Comparison of ENCODE assay signal across 35 cellular contexts in the genomic region with DNA sequence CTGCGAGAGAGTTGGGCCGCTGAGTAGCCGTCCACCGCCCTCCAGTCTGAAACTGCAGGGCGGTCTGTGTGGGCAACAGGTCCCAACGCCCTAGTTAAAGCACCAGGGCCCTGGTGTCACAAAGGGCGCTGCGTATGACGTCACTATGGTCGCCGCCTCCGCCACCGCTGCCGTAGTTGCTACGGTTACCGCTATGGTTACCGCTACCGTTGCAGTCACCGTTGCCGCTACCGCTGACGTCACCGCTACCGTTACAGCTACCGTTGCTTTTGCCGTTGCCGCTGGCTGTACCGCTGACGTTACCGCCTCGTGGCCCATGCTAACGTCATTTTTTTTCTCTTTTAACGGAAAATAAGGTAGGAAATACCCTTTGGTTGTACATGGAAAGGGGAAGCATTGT. TPM values are rescaled to one million over a fixed set of nuclear protein-coding genes. Genes with fewer than 3 reads are reported as not detected.
DNase-seq lines count a peak whose midpoint lies in the region; ATAC-seq and TF ChIP-seq lines count a peak whose summit lies in the region.
"Had no signal": no experiment of that assay in that cellular context is flagged by ENCODE, and none has a peak within 500 bp of the region (broad histone marks: within the 10 kb centered on the region; RNA-seq: fewer than 3 reads in every experiment).

A gene (minus strand): TSS at position 68 of the 400 bp plus-strand sequence. CDS start 84 bp downstream, outside the sequence.

- peak in 2 of 3 donors; percentile 65 to 79 for DNase-seq in CD4-positive, CD25-positive, alpha-beta regulatory T cell
- DNase-seq in activated gamma-delta T cell treated with anti-CD3 and anti-CD28 coated beads, Interleukin-2, amount 50 U/mL, for 16 hours (ENCODE audit: low read depth): peak; percentile 21
- peak in 5 of 9 donors; percentile 27 to 58 (median 44) for DNase-seq in naive thymus-derived CD4-positive, alpha-beta T cell
- DNase-seq in foreskin fibroblast (no peak), WTC11 (ENCODE audit: low spot score) (no peak)
- DNase-seq: activated CD4-positive, alpha-beta T cell treated with anti-CD3 and anti-CD28 coated beads for 1 hour; activated CD8-positive, alpha-beta T cell treated with anti-CD3 and anti-CD28 coated beads for 36 hours; body of pancreas; Caco-2; HCEC 1CT; islet precursor cell; KG1; MG63; midbrain; NCI-H2081 treated with DMSO at 0.1 percent for 48 hours; NCI-H345; NCI-H774; ovary; stimulated activated CD4-positive, alpha-beta T cell treated with anti-CD3 and anti-CD28 coated beads, Interleukin-1b, Interleukin-23, amount 100 ng/mL, for 48 hours had no signal

- H3K27ac ChIP-seq in CD4-positive, CD25-positive, alpha-beta regulatory T cell (ENCODE audit: insufficient read depth, low read length, poor library complexity, severe bottlenecking): no peak within 1 kb of the TSS
- H3K27ac ChIP-seq in naive thymus-derived CD4-positive, alpha-beta T cell (ENCODE audit: low read depth, low read length): no peak within 1 kb of the TSS
- H3K27ac ChIP-seq: BLaER1, body of pancreas, ovary, SJSA1, skin epidermis, upper lobe of left lung had no signal

- H3K4me1 ChIP-seq in CD4-positive, CD25-positive, alpha-beta regulatory T cell (ENCODE audit: control insufficient read depth, insufficient read depth, low read length, poor library complexity, severe bottlenecking): no peaks in the 10 kb centered on the region
- H3K4me1 ChIP-seq in naive thymus-derived CD4-positive, alpha-beta T cell (ENCODE audit: control insufficient read depth in 2 of 2, insufficient read depth in 2 of 2, low read length in 2 of 2): no peaks in the 10 kb centered on the region
- H3K4me1 ChIP-seq: BLaER1, body of pancreas, Caco-2, SJSA1, upper lobe of left lung had no signal

- POLR2A ChIA-PET in naive thymus-derived CD4-positive, alpha-beta T cell (lab: Charles Lee): no interaction called here
- POLR2A ChIA-PET in WTC11 (lab: Charles Lee): no interaction called here

- H3K27me3 Mint-ChIP-seq in CD4-positive, CD25-positive, alpha-beta regulatory T cell: peaks cover 4% of the 10 kb centered on the region
- peaks cover 4% of the 10 kb centered on the region for H3K27me3 Mint-ChIP-seq in IgD-negative memory B cell
- no peaks in the 10 kb centered on the region for H3K27me3 Mint-ChIP-seq in naive thymus-derived CD4-positive, alpha-beta T cell
- no peaks in the 10 kb centered on the region for H3K27me3 Mint-ChIP-seq in WTC11 (ENCODE audit: low read depth)
- H3K27me3 Mint-ChIP-seq: activated CD8-positive, alpha-beta T cell treated with anti-CD3 and anti-CD28 coated beads for 36 hours; activated T-helper 17 cell treated with anti-CD3 and anti-CD28 coated beads, Interleukin-2, amount 50 U/mL, for 72 hours; T-cell had no signal

- peaks cover 0 to 6% (median 0%) of the 10 kb centered on the region in 7 donors for H3K9me3 Mint-ChIP-seq in CD4-positive, CD25-positive, alpha-beta regulatory T cell
- H3K9me3 Mint-ChIP-seq in IgD-negative memory B cell (peaks cover 3 to 9% (median 5%) of the 10 kb centered on the region in 3 donors), WTC11 (peaks cover 32% of the 10 kb centered on the region)
- peaks cover 0 to 10% (median 4%) of the 10 kb centered on the region in 11 donors for H3K9me3 Mint-ChIP-seq in naive thymus-derived CD4-positive, alpha-beta T cell

- H3K9me3 ChIP-seq in CD4-positive, CD25-positive, alpha-beta regulatory T cell (ENCODE audit: control insufficient read depth in 2 of 2, low read length in 2 of 2): no peaks in the 10 kb centered on the region
- H3K9me3 ChIP-seq in naive thymus-derived CD4-positive, alpha-beta T cell (ENCODE audit: control insufficient read depth in 2 of 3, low read length in 3 of 3): no peaks in the 10 kb centered on the region
- H3K9me3 ChIP-seq: body of pancreas, Caco-2, MG63, ovary, SJSA1 had no signal

- no peak within 1 kb of the TSS for H3K4me3 ChIP-seq in CD4-positive, CD25-positive, alpha-beta regulatory T cell (ENCODE audit: low read depth, low read length)
- no peak within 1 kb of the TSS for H3K4me3 ChIP-seq in naive thymus-derived CD4-positive, alpha-beta T cell (ENCODE audit: low read length)
- no peak within 1 kb of the TSS for H3K4me3 ChIP-seq in foreskin fibroblast (ENCODE audit: low read depth in 1 of 2, low read length in 2 of 2)
- H3K4me3 ChIP-seq: BLaER1, body of pancreas, MG63, ovary, SJSA1, skin epidermis, upper lobe of left lung had no signal

- no peaks in the 10 kb centered on the region for H3K36me3 ChIP-seq in CD4-positive, CD25-positive, alpha-beta regulatory T cell (ENCODE audit: control insufficient read depth, insufficient read depth, low read length)
- H3K36me3 ChIP-seq in naive thymus-derived CD4-positive, alpha-beta T cell (ENCODE audit: control insufficient read depth in 2 of 3, insufficient read depth in 3 of 3, low read length in 3 of 3): no peaks in the 10 kb centered on the region
- H3K36me3 ChIP-seq: BLaER1, MG63, ovary, SJSA1, upper lobe of left lung had no signal

- H3K27ac Mint-ChIP-seq in CD4-positive, CD25-positive, alpha-beta regulatory T cell: peak within 1 kb of the TSS; percentile 77 to 85 (median 80)
- H3K27ac Mint-ChIP-seq in IgD-negative memory B cell: peak within 1 kb of the TSS in 2 of 3 donors; percentile 76 to 86
- H3K27ac Mint-ChIP-seq in naive thymus-derived CD4-positive, alpha-beta T cell: peak within 1 kb of the TSS in 3 of 9 donors; percentile 12 to 53 (median 51)
- no peak within 1 kb of the TSS; the same call in 1 of the 2 replicates for H3K27ac Mint-ChIP-seq in WTC11
- H3K27ac Mint-ChIP-seq: activated CD8-positive, alpha-beta T cell treated with anti-CD3 and anti-CD28 coated beads for 36 hours; activated T-helper 17 cell treated with anti-CD3 and anti-CD28 coated beads, Interleukin-2, amount 50 U/mL, for 72 hours; T-cell had no signal

- ATAC-seq in CD4-positive, CD25-positive, alpha-beta regulatory T cell (ENCODE audit: low read depth in 2 of 2): no peak
- ATAC-seq in naive thymus-derived CD4-positive, alpha-beta T cell: no peak
- no peak for ATAC-seq in WTC11
- ATAC-seq in GM18909 (IDR thresholded peaks at IDR 0.05; ENCODE audit: poor library complexity, unreplicated experiment): no peak
- ATAC-seq: activated CD8-positive, alpha-beta T cell treated with anti-CD3 and anti-CD28 coated beads for 36 hours; activated T-helper 17 cell treated with anti-CD3 and anti-CD28 coated beads, Interleukin-2, amount 50 U/mL, for 72 hours; body of pancreas had no signal

- H3K36me3 Mint-ChIP-seq in CD4-positive, CD25-positive, alpha-beta regulatory T cell: peaks cover 6% of the 10 kb centered on the region
- H3K36me3 Mint-ChIP-seq in IgD-negative memory B cell (no peaks in the 10 kb centered on the region), WTC11 (peaks cover 27% of the 10 kb centered on the region)
- peaks cover 0 to 6% (median 0%) of the 10 kb centered on the region in 5 donors for H3K36me3 Mint-ChIP-seq in naive thymus-derived CD4-positive, alpha-beta T cell
- H3K36me3 Mint-ChIP-seq: T-cell had no signal

- intact Hi-C loops in naive thymus-derived CD4-positive, alpha-beta T cell (cut with micrococcal nuclease): loop anchor here in 1 of 2 donors (5.0 kb wide), 1 partner anchor 779 kb away; no protein-coding TSS in a partner anchor

- TF ChIP-seq CTCF in foreskin fibroblast (IDR thresholded peaks at IDR 0.05; ENCODE audit: low read depth, low read length): no peak
- no peak for TF ChIP-seq CTCF in WTC11 (IDR thresholded peaks at IDR 0.05)

- H3K4me3 Mint-ChIP-seq in CD4-positive, CD25-positive, alpha-beta regulatory T cell: peak within 1 kb of the TSS in 3 of 4 donors; percentile 62 to 72 (median 63)
- H3K4me3 Mint-ChIP-seq in IgD-negative memory B cell (peak within 1 kb of the TSS; percentile 21 to 78 (median 38)), WTC11 (no peak within 1 kb of the TSS)
- H3K4me3 Mint-ChIP-seq in naive thymus-derived CD4-positive, alpha-beta T cell: peak within 1 kb of the TSS in 3 of 10 donors; percentile 40 to 60 (median 40)
- H3K4me3 Mint-ChIP-seq: activated CD8-positive, alpha-beta T cell treated with anti-CD3 and anti-CD28 coated beads for 36 hours; activated T-helper 17 cell treated with anti-CD3 and anti-CD28 coated beads, Interleukin-2, amount 50 U/mL, for 72 hours had no signal

- peaks cover 3 to 23% (median 5%) of the 10 kb centered on the region in 4 donors for H3K4me1 Mint-ChIP-seq in CD4-positive, CD25-positive, alpha-beta regulatory T cell
- peaks cover 10 to 24% (median 18%) of the 10 kb centered on the region in 3 donors for H3K4me1 Mint-ChIP-seq in IgD-negative memory B cell
- H3K4me1 Mint-ChIP-seq in naive thymus-derived CD4-positive, alpha-beta T cell: peaks cover 0 to 15% (median 10%) of the 10 kb centered on the region in 7 donors
- H3K4me1 Mint-ChIP-seq in WTC11: peaks cover 18% of the 10 kb centered on the region
- H3K4me1 Mint-ChIP-seq: activated T-helper 17 cell treated with anti-CD3 and anti-CD28 coated beads, Interleukin-2, amount 50 U/mL, for 72 hours had no signal

- CTCF ChIA-PET in naive thymus-derived CD4-positive, alpha-beta T cell (lab: Charles Lee): no interaction called here
- CTCF ChIA-PET in WTC11 (lab: Charles Lee): no interaction called here

- no peaks in the 10 kb centered on the region for H3K27me3 ChIP-seq in CD4-positive, CD25-positive, alpha-beta regulatory T cell (ENCODE audit: control insufficient read depth, insufficient read depth, low read length)
- H3K27me3 ChIP-seq in naive thymus-derived CD4-positive, alpha-beta T cell (ENCODE audit: control insufficient read depth in 2 of 2, insufficient read depth in 2 of 2, low read length in 2 of 2): no peaks in the 10 kb centered on the region
- H3K27me3 ChIP-seq: body of pancreas, MG63, ovary, SJSA1, upper lobe of left lung had no signal

RNA-seq across cellular contexts. Expression of the gene that starts here (rescaled TPM):
- total RNA-seq in CD4-positive, CD25-positive, alpha-beta regulatory T cell: 32.2 TPM
- 1 to 10 TPM in 3 of 4 donors, not detected in 1; 2.1 to 4.2 (median 3.2) TPM for polyA plus RNA-seq in CD4-positive, CD25-positive, alpha-beta regulatory T cell
- polyA plus RNA-seq in IgD-negative memory B cell: 4.6 TPM
- not detected for total RNA-seq in naive thymus-derived CD4-positive, alpha-beta T cell
- polyA plus RNA-seq in naive thymus-derived CD4-positive, alpha-beta T cell: not detected
- not detected in 3 replicates for total RNA-seq in WTC11 (2021)
- total RNA-seq: activated CD8-positive, alpha-beta T cell treated with anti-CD3 and anti-CD28 coated beads for 36 hours; activated T-helper 17 cell treated with anti-CD3 and anti-CD28 coated beads, Interleukin-2, amount 50 U/mL, for 72 hours; body of pancreas; Caco-2; cerebellum; endothelial cell of umbilical vein; glomerular endothelial cell; HT1080; liver; ovary; renal cortical epithelial cell; SJSA1; upper lobe of left lung had no signal
- polyA plus RNA-seq: AG04450, endothelial cell of umbilical vein, liver, neural cell, ovary had no signal

Comparison
In these comparisons a context has a peak if more than half of its experiments do, and no peak if none do; other contexts are left out.
1. RNA of the gene that starts here (total RNA-seq): 32.2 TPM in CD4-positive, CD25-positive, alpha-beta regulatory T cell (single experiment); not detected in naive thymus-derived CD4-positive, alpha-beta T cell and not detected in WTC11; every median in the first group is over 10 times any median in the second.
2. Peak in DNase-seq in naive thymus-derived CD4-positive, alpha-beta T cell; RNA of the gene not detected or under 1 TPM.
3. DNase-seq: peak in CD4-positive, CD25-positive, alpha-beta regulatory T cell (2 of 3) and activated gamma-delta T cell treated with anti-CD3 and anti-CD28 coated beads, Interleukin-2, amount 50 U/mL, for 16 hours (single experiment); none in foreskin fibroblast (0 of 2) and WTC11 (single experiment).